ENCODE assay signal across 16 cellular contexts in the genomic region with DNA sequence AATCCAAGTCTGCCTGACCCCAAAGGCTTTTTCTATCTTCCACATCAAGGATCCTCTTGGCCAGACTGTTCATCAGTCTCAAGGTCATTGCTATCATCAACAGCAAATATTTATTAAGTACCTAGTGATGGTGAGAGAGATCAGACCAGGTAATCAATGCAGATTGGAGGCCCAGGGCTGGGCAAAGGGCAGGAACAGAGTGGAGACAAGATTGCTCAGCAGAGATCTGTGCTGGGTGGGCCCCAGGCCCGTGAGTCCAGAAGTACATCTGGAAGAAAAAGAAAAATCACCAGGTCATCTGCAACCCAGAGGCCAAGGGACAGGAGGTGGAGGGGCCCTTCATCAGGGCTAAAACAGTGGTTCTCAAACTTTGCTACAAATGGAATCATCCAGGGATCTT. TPM values are rescaled to one million over a fixed set of nuclear protein-coding genes. Genes with fewer than 3 reads are reported as not detected.
DNase-seq lines count a peak whose midpoint lies in the region; ATAC-seq, FAIRE-seq and TF ChIP-seq lines count a peak whose summit lies in the region.
"Had no signal": no experiment of that assay in that cellular context is flagged by ENCODE, and none has a peak within 500 bp of the region (broad histone marks: within the 10 kb centered on the region; RNA-seq: fewer than 3 reads in every experiment).

No MANE protein-coding gene starts in this region.

- POLR2A ChIA-PET in Caco-2 (lab: Charles Lee) (no interaction called here), GM12878 (lab: Charles Lee) (no interaction called here), HepG2 (lab: Yijun Ruan, JAX) (interaction anchor here (0.9 to 1.0 kb wide), 2 partner anchors 10 kb away, joined by 3 to 4 read pairs; a partner anchor contains a TSS)

- no peaks in the 10 kb centered on the region for H4K20me1 ChIP-seq in GM12878 (ENCODE audit: control insufficient read depth, insufficient read depth)
- H4K20me1 ChIP-seq in HepG2 (ENCODE audit: insufficient read depth, low read length): no peaks in the 10 kb centered on the region

- H3K9ac ChIP-seq in GM12878 (ENCODE audit: control insufficient read depth, insufficient read depth, low read length): no peak overlapping the region
- H3K9ac ChIP-seq in HepG2 (ENCODE audit: insufficient read depth, low read depth, low read length): no peak overlapping the region

- H3K79me2 ChIP-seq in GM12878 (ENCODE audit: control insufficient read depth, insufficient read depth, low read length) (no peaks in the 10 kb centered on the region), HepG2 (ENCODE audit: insufficient read depth, low read length) (no peaks in the 10 kb centered on the region)

- no peak for TF ChIP-seq CTCF in Caco-2 (IDR thresholded peaks at IDR 0.05; ENCODE audit: insufficient read depth in 1 of 2, low read depth in 1 of 2, low read length in 1 of 2, severe bottlenecking in 1 of 2, unreplicated experiment in 1 of 2)
- no peak for TF ChIP-seq CTCF in GM12878 (IDR thresholded peaks at IDR 0.05 in 2 of 3, conservative IDR thresholded peaks at IDR 0.05 in 1 of 3; ENCODE audit: control insufficient read depth in 2 of 3, extremely low read depth in 1 of 3, insufficient read depth in 1 of 3, low read depth in 3 of 3, low read length in 3 of 3)
- no peak for TF ChIP-seq CTCF in HepG2 (CRISPR knock-in tag; IDR thresholded peaks at IDR 0.05)
- TF ChIP-seq CTCF in type B pancreatic cell (conservative IDR thresholded peaks at IDR 0.05): no peak

- H3K4me1 Mint-ChIP-seq in Caco-2 (ENCODE audit: low read depth, unreplicated experiment) (peaks cover 28% of the 10 kb centered on the region), type B pancreatic cell (ENCODE audit: unreplicated experiment) (peaks cover 28% of the 10 kb centered on the region)
- H3K4me1 Mint-ChIP-seq: CD4-positive, alpha-beta memory T cell had no signal

- no peak for TF ChIP-seq EP300 in GM12878 (IDR thresholded peaks at IDR 0.05; ENCODE audit: borderline replicate concordance in 1 of 2, control insufficient read depth in 1 of 2, low read depth in 2 of 2, low read length in 2 of 2)
- TF ChIP-seq EP300 in HepG2 (IDR thresholded peaks at IDR 0.05; ENCODE audit: low read depth in 2 of 2, low read length in 2 of 2): peak in 1 of 2 experiments; percentile 49; a peak in 1 of 4 replicates
- TF ChIP-seq EP300 in HepG2 (CRISPR knock-in tag; IDR thresholded peaks at IDR 0.05; ENCODE audit: borderline replicate concordance): no peak

- SMC1A ChIA-PET in GM12878 (lab: Charles Lee; ENCODE audit: uncharacterized antibody, unreplicated experiment): no interaction called here

- peaks cover 26% of the 10 kb centered on the region for H3K36me3 Mint-ChIP-seq in Caco-2 (ENCODE audit: insufficient read depth, unreplicated experiment)
- no peaks in the 10 kb centered on the region for H3K36me3 Mint-ChIP-seq in type B pancreatic cell
- H3K36me3 Mint-ChIP-seq: CD4-positive, alpha-beta memory T cell had no signal

- TF ChIP-seq RAD21 in GM12878 (IDR thresholded peaks at IDR 0.05; ENCODE audit: insufficient read depth, low read depth, low read length) (no peak), HepG2 (CRISPR knock-in tag; IDR thresholded peaks at IDR 0.05) (no peak)

- TF ChIP-seq POLR2A in GM12878 (IDR thresholded peaks at IDR 0.05; ENCODE audit: low read depth, low read length) (no peak), HepG2 (IDR thresholded peaks at IDR 0.05; ENCODE audit: insufficient read depth in 1 of 2, low read depth in 2 of 2, low read length in 2 of 2) (no peak)

- ATAC-seq in GM12878: no peak
- ATAC-seq in HepG2: no peak
- ATAC-seq in GM18511 (IDR thresholded peaks at IDR 0.05; ENCODE audit: unreplicated experiment): no peak
- ATAC-seq: GM23338, HCT116 had no signal

- in situ Hi-C loops in GM12878 (cut with MboI): no loop called here
- in situ Hi-C loops in HepG2 (cut with HindIII; ENCODE audit: extremely low pct_ligation_motif_present, low pct_unique_long_range_greater_than_20kb): loop anchor here (5.0 kb wide), 1 partner anchor 48 kb away; no protein-coding TSS in a partner anchor

- BruUV-seq in Caco-2 (replicated peaks; lab: Mats Ljungman, UMichigan) (no TSS peak), GM12878 (replicated peaks; lab: Mats Ljungman, UMichigan) (no TSS peak), HepG2 (replicated peaks; lab: Mats Ljungman, UMichigan) (no TSS peak)

- DNase-seq in Caco-2 (no peak), GM12878 (ENCODE audit: low read depth, low spot score) (no peak), HepG2 (ENCODE audit: low spot score) (no peak), type B pancreatic cell (ENCODE audit: extremely low spot score, unreplicated experiment) (no peak), RPMI8226 (no peak), 8988T (no peak)
- DNase-seq: C1 segment of cervical spinal cord; CD4-positive, alpha-beta memory T cell; COR-L47; DMS153; DND-41; H9 had no signal

- intact Hi-C loops in Caco-2 (cut with micrococcal nuclease; ENCODE audit: unreplicated experiment) (no loop called here), GM12878 (cut with micrococcal nuclease; ENCODE audit: unreplicated experiment) (no loop called here), HepG2 (cut with micrococcal nuclease; ENCODE audit: unreplicated experiment) (no loop called here)

- H2AFZ ChIP-seq in GM12878 (ENCODE audit: control insufficient read depth, low read depth, low read length) (no peak overlapping the region), HepG2 (ENCODE audit: low read length) (no peak overlapping the region)
- H2AFZ ChIP-seq: GM23338 had no signal

- H3K27me3 Mint-ChIP-seq in Caco-2 (ENCODE audit: insufficient read depth, unreplicated experiment): no peaks in the 10 kb centered on the region
- H3K27me3 Mint-ChIP-seq in type B pancreatic cell: no peaks in the 10 kb centered on the region
- H3K27me3 Mint-ChIP-seq: CD4-positive, alpha-beta memory T cell had no signal

- no peak overlapping the region for H3K4me2 ChIP-seq in GM12878 (ENCODE audit: control insufficient read depth, insufficient read depth)
- H3K4me2 ChIP-seq in HepG2 (ENCODE audit: low read depth, low read length): no peak overlapping the region
- H3K4me2 ChIP-seq: GM23338 had no signal

- H3K4me3 Mint-ChIP-seq in Caco-2 (ENCODE audit: unreplicated experiment) (no peak overlapping the region), type B pancreatic cell (peak overlapping the region; percentile 17)
- H3K4me3 Mint-ChIP-seq: CD4-positive, alpha-beta memory T cell; GM23338; H9 had no signal

- H3K9me3 Mint-ChIP-seq in Caco-2 (ENCODE audit: unreplicated experiment) (no peaks in the 10 kb centered on the region), type B pancreatic cell (peaks cover 4% of the 10 kb centered on the region)
- H3K9me3 Mint-ChIP-seq: CD4-positive, alpha-beta memory T cell; GM23338; H9 had no signal

- H3K27me3 ChIP-seq in Caco-2 (replicated peaks; ENCODE audit: control insufficient read depth, insufficient read depth, low read length) (no peaks in the 10 kb centered on the region), GM12878 (replicated peaks in 1 of 2; ENCODE audit: control insufficient read depth in 2 of 2, insufficient read depth in 2 of 2, low read length in 1 of 2) (no peaks in the 10 kb centered on the region; a peak in 1 of 4 replicates), HepG2 (ENCODE audit: control insufficient read depth in 1 of 2, insufficient read depth in 2 of 2, low read length in 2 of 2) (no peaks in the 10 kb centered on the region)

- RAD21 ChIA-PET in GM12878 (lab: Charles Lee; ENCODE audit: unreplicated experiment): no interaction called here

- WGBS in GM12878 (ENCODE audit: insufficient coverage, insufficient replicate concordance, low lambda C conversion rate, missing lambda C conversion rate): 0% methylated on average over 1 of the region's 1 CpG
- 7% methylated on average over 1 of the region's 1 CpG for WGBS in HepG2 (ENCODE audit: low lambda C conversion rate)

- H3K4me3 ChIP-seq in Caco-2 (ENCODE audit: low read depth, low read length) (no peak overlapping the region), GM12878 (no peak overlapping the region), HepG2 (replicated peaks in 1 of 3; ENCODE audit: insufficient read depth in 1 of 3, low read depth in 2 of 3, low read length in 3 of 3) (no peak overlapping the region)
- H3K4me3 ChIP-seq: GM23338 had no signal

- FAIRE-seq in GM12878 (lab: Jason Lieb, UNC) (peak; percentile 23), HepG2 (lab: Jason Lieb, UNC) (no peak)
- FAIRE-seq: G401.6 had no signal

- H3K27ac ChIP-seq in GM12878 (ENCODE audit: control insufficient read depth, insufficient read depth) (no peak overlapping the region), HepG2 (ENCODE audit: extremely low read length, insufficient read depth, low read length) (no peak overlapping the region)

- no peaks in the 10 kb centered on the region for H3K9me3 ChIP-seq in Caco-2
- H3K9me3 ChIP-seq in GM12878 (replicated peaks; ENCODE audit: control insufficient read depth, insufficient read depth, low read length): no peaks in the 10 kb centered on the region
- no peaks in the 10 kb centered on the region for H3K9me3 ChIP-seq in HepG2 (ENCODE audit: low read length)

- CTCF ChIA-PET in Caco-2 (lab: Charles Lee) (no interaction called here), GM12878 (lab: Yijun Ruan, JAX) (interaction anchor here (1.5 kb wide), 1 partner anchor 20 kb away, joined by 4 read pairs; a partner anchor contains a TSS), HepG2 (lab: Yijun Ruan, JAX; ENCODE audit: low intra/inter-chr PET ratio, low total read pairs) (no interaction called here)

- H3K27ac Mint-ChIP-seq in Caco-2 (ENCODE audit: unreplicated experiment) (peak overlapping the region; percentile 19), type B pancreatic cell (peak overlapping the region; percentile 11)
- H3K27ac Mint-ChIP-seq: GM23338, H9 had no signal

- H3K4me1 ChIP-seq in Caco-2 (peaks cover 27% of the 10 kb centered on the region), GM12878 (ENCODE audit: control insufficient read depth, insufficient read depth, low read length) (no peaks in the 10 kb centered on the region), HepG2 (ENCODE audit: insufficient read depth, low read length) (peaks cover 52% of the 10 kb centered on the region)

- no peaks in the 10 kb centered on the region; the same call in 1 of the 2 replicates for H3K36me3 ChIP-seq in Caco-2 (ENCODE audit: control insufficient read depth, insufficient read depth, low read length)
- no peaks in the 10 kb centered on the region for H3K36me3 ChIP-seq in GM12878 (ENCODE audit: control insufficient read depth in 2 of 2, insufficient read depth in 2 of 2, low read length in 1 of 2)
- H3K36me3 ChIP-seq in HepG2 (replicated peaks in 1 of 2; ENCODE audit: control insufficient read depth in 1 of 2, insufficient read depth in 2 of 2, low read length in 2 of 2): no peaks in the 10 kb centered on the region

RNA-seq across cellular contexts. Expression of a gene that starts 10.1 kb away (rescaled TPM):
- total RNA-seq in Caco-2 (2022) (22.3 and 26.0 TPM in 2 replicates), GM12878 (2014; rRNA removed) (6.7 and 7.0 TPM in 2 replicates), GM12878 (2014; rRNA removed; fragmentation: Illumina TruSeq; extraction: Trizol) (5.3 and 5.7 TPM in 2 replicates), GM12878 (2021) (8.1 and 8.8 TPM in 2 replicates), HepG2 (2016; rRNA removed; fragmentation: Illumina TruSeq; extraction: Trizol) (6.0 and 13.2 TPM in 2 replicates), type B pancreatic cell (ENCODE audit: low replicate concordance) (24.3 and 41.0 TPM in 2 replicates)
- 16.7 and 17.9 TPM in 2 replicates for total RNA-seq in GM12878 (2013; cell fraction: nucleolus; rRNA removed)
- polyA plus RNA-seq in GM12878 (2011; ENCODE audit: low read depth): 5.0 TPM
- polyA plus RNA-seq in GM12878 (2011; rRNA removed) (4.0 and 6.3 TPM in 2 replicates), GM12878 (2014; fragmentation: Illumina TruSeq; extraction: Trizol) (2.9 and 4.6 TPM in 2 replicates), GM12878 (2014; fragmentation: Nextera tagmentation; extraction: Ambion mirVana) (1 to 10 TPM; 1.1 to 2.5 TPM), GM12878 (2014; rRNA removed) (5.3 and 6.1 TPM in 2 replicates), GM12878 (2016; fragmentation: Nextera tagmentation; extraction: Ambion mirVana) (1 to 10 TPM; 1.9 to 2.9 TPM), HepG2 (2011; rRNA removed) (16.6 and 20.2 TPM in 2 replicates)
- polyA plus RNA-seq in GM12878 (2011; cell fraction: cytosol; rRNA removed): 9.9 and 10.8 TPM in 2 replicates
- polyA plus RNA-seq in GM12878 (2011; cell fraction: nucleus; rRNA removed): 5.9 and 6.0 TPM in 2 replicates
- polyA plus RNA-seq in GM12878 (2012): 7.9 and 8.9 TPM in 2 replicates
- polyA minus RNA-seq in GM12878 (2011; rRNA and poly(A)+ RNA removed): 14.2 and 23.7 TPM in 2 replicates
- polyA minus RNA-seq in GM12878 (2011; cell fraction: cytosol; rRNA and poly(A)+ RNA removed): 7.2 and 8.8 TPM in 2 replicates
- polyA minus RNA-seq in GM12878 (2011; cell fraction: nucleus; rRNA and poly(A)+ RNA removed): 2.1 and 3.0 TPM in 2 replicates
- total RNA-seq in HepG2 (2016; cell fraction: cytosol; rRNA removed; fragmentation: Illumina TruSeq; extraction: Trizol; ENCODE audit: low read depth): 4.1 and 4.7 TPM in 2 replicates
- 6.2 and 13.0 TPM in 2 replicates for total RNA-seq in HepG2 (2016; cell fraction: insoluble cytoplasmic fraction; rRNA removed; fragmentation: Illumina TruSeq; extraction: Trizol)
- 10.2 and 10.4 TPM in 2 replicates for total RNA-seq in HepG2 (2016; cell fraction: membrane; rRNA removed; fragmentation: Illumina TruSeq; extraction: Trizol)
- 8.2 and 9.4 TPM in 2 replicates for total RNA-seq in HepG2 (2016; cell fraction: nucleus; rRNA removed; fragmentation: Illumina TruSeq; extraction: Trizol)
- 19.1 and 22.5 TPM in 2 replicates for polyA plus RNA-seq in HepG2 (2011; cell fraction: cytosol; rRNA removed)
- 17.0 and 18.5 TPM in 2 replicates for polyA plus RNA-seq in HepG2 (2011; cell fraction: nucleus; rRNA removed)
- polyA plus RNA-seq in HepG2 (2012): 13.9 and 14.2 TPM in 2 replicates
- 2.4 TPM in 2 replicates for polyA plus RNA-seq in HepG2 (2016; cell fraction: cytosol; fragmentation: Illumina TruSeq; extraction: Trizol; ENCODE audit: low read depth)
- polyA plus RNA-seq in HepG2 (2016; cell fraction: insoluble cytoplasmic fraction; fragmentation: Illumina TruSeq; extraction: Trizol; ENCODE audit: low read depth): 4.5 and 5.3 TPM in 2 replicates
- 5.2 and 5.6 TPM in 2 replicates for polyA plus RNA-seq in HepG2 (2016; cell fraction: membrane; fragmentation: Illumina TruSeq; extraction: Trizol; ENCODE audit: low read depth)
- polyA plus RNA-seq in HepG2 (2016; cell fraction: nucleus; fragmentation: Illumina TruSeq; extraction: Trizol; ENCODE audit: insufficient read depth, low read depth): 19.6 and 20.2 TPM in 2 replicates
- polyA minus RNA-seq in HepG2 (2011; rRNA and poly(A)+ RNA removed; ENCODE audit: low replicate concordance): 21.8 and 127 TPM in 2 replicates
- polyA minus RNA-seq in HepG2 (2011; cell fraction: cytosol; rRNA and poly(A)+ RNA removed): 28.0 and 29.7 TPM in 2 replicates
- polyA minus RNA-seq in HepG2 (2011; cell fraction: nucleus; rRNA and poly(A)+ RNA removed): 6.8 and 10.7 TPM in 2 replicates

RNA-seq across cellular contexts. Expression of a gene that starts 20.6 kb away (rescaled TPM):
- total RNA-seq in Caco-2 (2022): 188 and 207 TPM in 2 replicates
- 45.7 and 49.5 TPM in 2 replicates for total RNA-seq in GM12878 (2013; cell fraction: nucleolus; rRNA removed)
- total RNA-seq in GM12878 (2014; rRNA removed): 314 and 374 TPM in 2 replicates
- total RNA-seq in GM12878 (2014; rRNA removed; fragmentation: Illumina TruSeq; extraction: Trizol): 248 and 281 TPM in 2 replicates
- total RNA-seq in GM12878 (2021): 342 and 364 TPM in 2 replicates
- polyA plus RNA-seq in GM12878 (2011; ENCODE audit: low read depth): 139 TPM
- 233 and 239 TPM in 2 replicates for polyA plus RNA-seq in GM12878 (2011; rRNA removed)
- 69.1 and 90.6 TPM in 2 replicates for polyA plus RNA-seq in GM12878 (2011; cell fraction: cytosol; rRNA removed)
- 111 and 178 TPM in 2 replicates for polyA plus RNA-seq in GM12878 (2011; cell fraction: nucleus; rRNA removed)
- 215 and 240 TPM in 2 replicates for polyA plus RNA-seq in GM12878 (2012)
- 864 and 1,025 TPM in 2 replicates for polyA plus RNA-seq in GM12878 (2014; fragmentation: Illumina TruSeq; extraction: Trizol)
- polyA plus RNA-seq in GM12878 (2014; fragmentation: Nextera tagmentation; extraction: Ambion mirVana): 1,000 to 10,000 TPM; 1,263 to 1,272 TPM
- polyA plus RNA-seq in GM12878 (2014; rRNA removed): 220 and 240 TPM in 2 replicates
- 100 to 1,000 TPM; 916 to 930 TPM for polyA plus RNA-seq in GM12878 (2016; fragmentation: Nextera tagmentation; extraction: Ambion mirVana)
- 22.4 and 25.2 TPM in 2 replicates for polyA minus RNA-seq in GM12878 (2011; rRNA and poly(A)+ RNA removed)
- 17.4 and 25.5 TPM in 2 replicates for polyA minus RNA-seq in GM12878 (2011; cell fraction: cytosol; rRNA and poly(A)+ RNA removed)
- polyA minus RNA-seq in GM12878 (2011; cell fraction: nucleus; rRNA and poly(A)+ RNA removed): 22.1 and 38.3 TPM in 2 replicates
- total RNA-seq in HepG2 (2016; rRNA removed; fragmentation: Illumina TruSeq; extraction: Trizol): 409 and 618 TPM in 2 replicates
- 56.4 and 56.9 TPM in 2 replicates for total RNA-seq in HepG2 (2016; cell fraction: cytosol; rRNA removed; fragmentation: Illumina TruSeq; extraction: Trizol; ENCODE audit: low read depth)
- 416 and 627 TPM in 2 replicates for total RNA-seq in HepG2 (2016; cell fraction: insoluble cytoplasmic fraction; rRNA removed; fragmentation: Illumina TruSeq; extraction: Trizol)
- total RNA-seq in HepG2 (2016; cell fraction: membrane; rRNA removed; fragmentation: Illumina TruSeq; extraction: Trizol): 77.5 and 91.5 TPM in 2 replicates
- 147 and 152 TPM in 2 replicates for total RNA-seq in HepG2 (2016; cell fraction: nucleus; rRNA removed; fragmentation: Illumina TruSeq; extraction: Trizol)
- polyA plus RNA-seq in HepG2 (2011; rRNA removed): 27.3 and 45.9 TPM in 2 replicates
- 14.4 and 19.7 TPM in 2 replicates for polyA plus RNA-seq in HepG2 (2011; cell fraction: cytosol; rRNA removed)
- 19.5 and 20.7 TPM in 2 replicates for polyA plus RNA-seq in HepG2 (2011; cell fraction: nucleus; rRNA removed)
- 58.4 and 155 TPM in 2 replicates for polyA plus RNA-seq in HepG2 (2012)
- 80.3 and 82.5 TPM in 2 replicates for polyA plus RNA-seq in HepG2 (2016; cell fraction: cytosol; fragmentation: Illumina TruSeq; extraction: Trizol; ENCODE audit: low read depth)
- polyA plus RNA-seq in HepG2 (2016; cell fraction: insoluble cytoplasmic fraction; fragmentation: Illumina TruSeq; extraction: Trizol; ENCODE audit: low read depth): 774 and 823 TPM in 2 replicates
- 86.8 and 89.3 TPM in 2 replicates for polyA plus RNA-seq in HepG2 (2016; cell fraction: membrane; fragmentation: Illumina TruSeq; extraction: Trizol; ENCODE audit: low read depth)
- 316 and 323 TPM in 2 replicates for polyA plus RNA-seq in HepG2 (2016; cell fraction: nucleus; fragmentation: Illumina TruSeq; extraction: Trizol; ENCODE audit: insufficient read depth, low read depth)
- polyA minus RNA-seq in HepG2 (2011; rRNA and poly(A)+ RNA removed; ENCODE audit: low replicate concordance): 11.3 and 32.5 TPM in 2 replicates
- 18.3 and 20.7 TPM in 2 replicates for polyA minus RNA-seq in HepG2 (2011; cell fraction: cytosol; rRNA and poly(A)+ RNA removed)
- 22.0 and 32.7 TPM in 2 replicates for polyA minus RNA-seq in HepG2 (2011; cell fraction: nucleus; rRNA and poly(A)+ RNA removed)
- total RNA-seq in type B pancreatic cell (ENCODE audit: low replicate concordance): 219 and 591 TPM in 2 replicates

RNA-seq across cellular contexts. Expression of a gene that starts 26.3 kb away (rescaled TPM):
- 12.3 and 16.8 TPM in 2 replicates for total RNA-seq in Caco-2 (2022)
- 6.2 and 8.1 TPM in 2 replicates for total RNA-seq in GM12878 (2013; cell fraction: nucleolus; rRNA removed)
- total RNA-seq in GM12878 (2014; rRNA removed): 19.3 and 23.3 TPM in 2 replicates
- 17.9 and 18.8 TPM in 2 replicates for total RNA-seq in GM12878 (2014; rRNA removed; fragmentation: Illumina TruSeq; extraction: Trizol)
- total RNA-seq in GM12878 (2021): 11.1 and 11.3 TPM in 2 replicates
- polyA plus RNA-seq in GM12878 (2011; ENCODE audit: low read depth): 3.0 TPM
- polyA plus RNA-seq in GM12878 (2011; rRNA removed): 13.1 and 14.1 TPM in 2 replicates
- polyA plus RNA-seq in GM12878 (2011; cell fraction: cytosol; rRNA removed): 8.1 and 9.8 TPM in 2 replicates
- polyA plus RNA-seq in GM12878 (2011; cell fraction: nucleus; rRNA removed): 4.5 and 6.2 TPM in 2 replicates
- polyA plus RNA-seq in GM12878 (2012): 2.8 and 3.0 TPM in 2 replicates
- 19.3 and 20.1 TPM in 2 replicates for polyA plus RNA-seq in GM12878 (2014; fragmentation: Illumina TruSeq; extraction: Trizol)
- polyA plus RNA-seq in GM12878 (2014; fragmentation: Nextera tagmentation; extraction: Ambion mirVana): 1 to 10 TPM; 3.9 to 6.9 TPM
- polyA plus RNA-seq in GM12878 (2014; rRNA removed): 14.6 and 20.0 TPM in 2 replicates
- polyA plus RNA-seq in GM12878 (2016; fragmentation: Nextera tagmentation; extraction: Ambion mirVana): 10 to 100 TPM; 10.0 to 12.4 TPM
- 7.5 and 8.7 TPM in 2 replicates for polyA minus RNA-seq in GM12878 (2011; rRNA and poly(A)+ RNA removed)
- 3.6 and 4.6 TPM in 2 replicates for polyA minus RNA-seq in GM12878 (2011; cell fraction: cytosol; rRNA and poly(A)+ RNA removed)
- polyA minus RNA-seq in GM12878 (2011; cell fraction: nucleus; rRNA and poly(A)+ RNA removed): 2.9 and 7.7 TPM in 2 replicates
- total RNA-seq in HepG2 (2016; rRNA removed; fragmentation: Illumina TruSeq; extraction: Trizol): 12.3 and 12.8 TPM in 2 replicates
- 5.7 TPM in 2 replicates for total RNA-seq in HepG2 (2016; cell fraction: cytosol; rRNA removed; fragmentation: Illumina TruSeq; extraction: Trizol; ENCODE audit: low read depth)
- total RNA-seq in HepG2 (2016; cell fraction: insoluble cytoplasmic fraction; rRNA removed; fragmentation: Illumina TruSeq; extraction: Trizol): 12.6 and 14.1 TPM in 2 replicates
- total RNA-seq in HepG2 (2016; cell fraction: membrane; rRNA removed; fragmentation: Illumina TruSeq; extraction: Trizol): 10.9 and 11.6 TPM in 2 replicates
- total RNA-seq in HepG2 (2016; cell fraction: nucleus; rRNA removed; fragmentation: Illumina TruSeq; extraction: Trizol): 10.2 and 12.0 TPM in 2 replicates
- polyA plus RNA-seq in HepG2 (2011; rRNA removed): 2.4 and 3.8 TPM in 2 replicates
- polyA plus RNA-seq in HepG2 (2011; cell fraction: cytosol; rRNA removed): 2.0 and 2.5 TPM in 2 replicates
- polyA plus RNA-seq in HepG2 (2011; cell fraction: nucleus; rRNA removed): 2.3 TPM in 2 replicates
- 1.4 and 2.3 TPM in 2 replicates for polyA plus RNA-seq in HepG2 (2012)
- 2.5 and 3.0 TPM in 2 replicates for polyA plus RNA-seq in HepG2 (2016; cell fraction: cytosol; fragmentation: Illumina TruSeq; extraction: Trizol; ENCODE audit: low read depth)
- 12.7 and 13.5 TPM in 2 replicates for polyA plus RNA-seq in HepG2 (2016; cell fraction: insoluble cytoplasmic fraction; fragmentation: Illumina TruSeq; extraction: Trizol; ENCODE audit: low read depth)
- 4.7 and 4.8 TPM in 2 replicates for polyA plus RNA-seq in HepG2 (2016; cell fraction: membrane; fragmentation: Illumina TruSeq; extraction: Trizol; ENCODE audit: low read depth)
- polyA plus RNA-seq in HepG2 (2016; cell fraction: nucleus; fragmentation: Illumina TruSeq; extraction: Trizol; ENCODE audit: insufficient read depth, low read depth): 7.1 and 8.3 TPM in 2 replicates
- polyA minus RNA-seq in HepG2 (2011; rRNA and poly(A)+ RNA removed; ENCODE audit: low replicate concordance): 4.6 and 20.8 TPM in 2 replicates
- polyA minus RNA-seq in HepG2 (2011; cell fraction: cytosol; rRNA and poly(A)+ RNA removed): 2.7 and 3.9 TPM in 2 replicates
- 5.7 and 7.3 TPM in 2 replicates for polyA minus RNA-seq in HepG2 (2011; cell fraction: nucleus; rRNA and poly(A)+ RNA removed)
- total RNA-seq in type B pancreatic cell (ENCODE audit: low replicate concordance): 3.7 and 7.2 TPM in 2 replicates
- total RNA-seq: CD4-positive, alpha-beta memory T cell had no signal
- polyA plus RNA-seq: CD4-positive, alpha-beta memory T cell had no signal
